Comparison of ENCODE assay signal across 8 cellular contexts in genomic region chr12:16385779-16386646, GRCh38. TPM values are rescaled to one million over a fixed set of nuclear protein-coding genes. Genes with fewer than 3 reads are reported as not detected.
DNase-seq lines count a peak whose midpoint lies in the region; ATAC-seq and TF ChIP-seq lines count a peak whose summit lies in the region.

No MANE protein-coding gene starts in this region.

- DNase-seq in Caki2 (ENCODE audit: low read depth) (peak; percentile 79), LNCaP clone FGC (ENCODE audit: low read depth) (peak; percentile 50), SK-MEL-5 (ENCODE audit: low read depth, low spot score) (peak; percentile 65), glomerular visceral epithelial cell (ENCODE audit: extremely low spot score) (peak; percentile 45), retina (peak; percentile 67), AML-193 (lab: John Stamatoyannopoulos, UW) (no peak)
- DNase-seq in activated CD4-positive, alpha-beta T cell treated with anti-CD3 and anti-CD28 coated beads, Interleukin-2, amount 50 U/mL, for 1 hour, result no peak

- peak; percentile 75 for TF ChIP-seq CTCF in LNCaP clone FGC (IDR thresholded peaks at IDR 0.05; ENCODE audit: control insufficient read depth, extremely low read depth, insufficient read depth)

- no peak for ATAC-seq in HG03469 (IDR thresholded peaks at IDR 0.05; ENCODE audit: unreplicated experiment)

- H3K4me3 ChIP-seq in LNCaP clone FGC (ENCODE audit: low read depth, low read length), result no peak overlapping the region

- in situ Hi-C loops in Caki2 (cut with HindIII; ENCODE audit: low pct_unique_long_range_greater_than_20kb, low sequenced_read_pairs), result no loop called here
- in situ Hi-C loops in SK-MEL-5 (cut with HindIII; ENCODE audit: low pct_unique_long_range_greater_than_20kb, low sequenced_read_pairs), result no loop called here

RNA-seq across cellular contexts. Expression of gene MGST1, which starts 38.6 kb away (rescaled TPM):
- total RNA-seq in Caki2 (2014; rRNA removed; shearing (Covaris generic); ENCODE audit: low replicate concordance), result 667 and 694 TPM in 2 replicates
- 5.3 and 9.0 TPM in 2 replicates for total RNA-seq in SK-MEL-5 (2014; rRNA removed; shearing (Covaris generic))
- polyA plus RNA-seq in SK-MEL-5 (2015; cell fraction: cytosol; rRNA removed), result 20.8 and 29.0 TPM in 2 replicates
- polyA plus RNA-seq in SK-MEL-5 (2015; cell fraction: nucleus; rRNA removed), result 1.5 and 8.0 TPM in 2 replicates

Comparison
In these comparisons a context has a peak if more than half of its experiments do, and no peak if none do; other contexts are left out.
1. DNase-seq: peak in Caki2 (single experiment), LNCaP clone FGC (single experiment), SK-MEL-5 (single experiment), glomerular visceral epithelial cell (single experiment) and retina (single experiment); none in activated CD4-positive, alpha-beta T cell treated with anti-CD3 and anti-CD28 coated beads, Interleukin-2, amount 50 U/mL, for 1 hour (single experiment) and AML-193 (0 of 2).
2. RNA of gene MGST1, which starts 38.6 kb away (total RNA-seq): 667 to 694 TPM in Caki2; 5.3 to 9.0 TPM in SK-MEL-5; every median in the first group is over 10 times any median in the second.